1 cellular context compared by ENCODE assay signal in the genomic region with DNA sequence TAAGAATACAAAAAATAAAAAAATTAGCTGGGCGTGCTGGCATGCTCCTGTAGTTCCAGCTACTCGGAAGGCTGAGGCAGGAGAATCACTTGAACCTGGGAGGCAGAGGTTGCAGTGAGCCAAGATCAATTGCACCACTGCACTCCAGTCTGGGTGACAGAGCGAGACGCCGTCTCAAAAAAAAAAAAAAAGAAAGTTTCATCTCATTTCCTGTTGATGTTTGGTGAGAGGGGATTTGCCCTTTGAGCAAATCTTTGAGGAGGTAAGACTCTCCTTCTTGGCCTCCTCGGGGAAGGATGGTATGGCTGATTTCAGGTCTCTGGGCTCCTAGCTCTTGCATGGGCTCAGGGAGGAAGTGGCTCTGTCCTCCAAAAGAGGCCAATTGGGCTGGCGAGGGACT.
TF ChIP-seq lines count a peak whose summit lies in the region.

No MANE protein-coding gene starts in this region.

TF ChIP-seq in K562, 482 proteins besides CTCF, POLR2A, EP300 and RAD21:
- TF ChIP-seq RBM22 (IDR thresholded peaks at IDR 0.05; ENCODE audit: low read depth, low read length, poor library complexity, severe bottlenecking) (no peak), SRSF9 (IDR thresholded peaks at IDR 0.05; ENCODE audit: borderline replicate concordance, low read depth, low read length) (no peak), ZNF124 (CRISPR knock-in tag; IDR thresholded peaks at IDR 0.05) (no peak), CCAR2 (IDR thresholded peaks at IDR 0.05; ENCODE audit: low read depth, low read length) (no peak), KLF1 (tag; IDR thresholded peaks at IDR 0.05) (no peak), JUNB (CRISPR knock-in tag; conservative IDR thresholded peaks at IDR 0.05) (no peak)
- TF ChIP-seq, protein P1, sequence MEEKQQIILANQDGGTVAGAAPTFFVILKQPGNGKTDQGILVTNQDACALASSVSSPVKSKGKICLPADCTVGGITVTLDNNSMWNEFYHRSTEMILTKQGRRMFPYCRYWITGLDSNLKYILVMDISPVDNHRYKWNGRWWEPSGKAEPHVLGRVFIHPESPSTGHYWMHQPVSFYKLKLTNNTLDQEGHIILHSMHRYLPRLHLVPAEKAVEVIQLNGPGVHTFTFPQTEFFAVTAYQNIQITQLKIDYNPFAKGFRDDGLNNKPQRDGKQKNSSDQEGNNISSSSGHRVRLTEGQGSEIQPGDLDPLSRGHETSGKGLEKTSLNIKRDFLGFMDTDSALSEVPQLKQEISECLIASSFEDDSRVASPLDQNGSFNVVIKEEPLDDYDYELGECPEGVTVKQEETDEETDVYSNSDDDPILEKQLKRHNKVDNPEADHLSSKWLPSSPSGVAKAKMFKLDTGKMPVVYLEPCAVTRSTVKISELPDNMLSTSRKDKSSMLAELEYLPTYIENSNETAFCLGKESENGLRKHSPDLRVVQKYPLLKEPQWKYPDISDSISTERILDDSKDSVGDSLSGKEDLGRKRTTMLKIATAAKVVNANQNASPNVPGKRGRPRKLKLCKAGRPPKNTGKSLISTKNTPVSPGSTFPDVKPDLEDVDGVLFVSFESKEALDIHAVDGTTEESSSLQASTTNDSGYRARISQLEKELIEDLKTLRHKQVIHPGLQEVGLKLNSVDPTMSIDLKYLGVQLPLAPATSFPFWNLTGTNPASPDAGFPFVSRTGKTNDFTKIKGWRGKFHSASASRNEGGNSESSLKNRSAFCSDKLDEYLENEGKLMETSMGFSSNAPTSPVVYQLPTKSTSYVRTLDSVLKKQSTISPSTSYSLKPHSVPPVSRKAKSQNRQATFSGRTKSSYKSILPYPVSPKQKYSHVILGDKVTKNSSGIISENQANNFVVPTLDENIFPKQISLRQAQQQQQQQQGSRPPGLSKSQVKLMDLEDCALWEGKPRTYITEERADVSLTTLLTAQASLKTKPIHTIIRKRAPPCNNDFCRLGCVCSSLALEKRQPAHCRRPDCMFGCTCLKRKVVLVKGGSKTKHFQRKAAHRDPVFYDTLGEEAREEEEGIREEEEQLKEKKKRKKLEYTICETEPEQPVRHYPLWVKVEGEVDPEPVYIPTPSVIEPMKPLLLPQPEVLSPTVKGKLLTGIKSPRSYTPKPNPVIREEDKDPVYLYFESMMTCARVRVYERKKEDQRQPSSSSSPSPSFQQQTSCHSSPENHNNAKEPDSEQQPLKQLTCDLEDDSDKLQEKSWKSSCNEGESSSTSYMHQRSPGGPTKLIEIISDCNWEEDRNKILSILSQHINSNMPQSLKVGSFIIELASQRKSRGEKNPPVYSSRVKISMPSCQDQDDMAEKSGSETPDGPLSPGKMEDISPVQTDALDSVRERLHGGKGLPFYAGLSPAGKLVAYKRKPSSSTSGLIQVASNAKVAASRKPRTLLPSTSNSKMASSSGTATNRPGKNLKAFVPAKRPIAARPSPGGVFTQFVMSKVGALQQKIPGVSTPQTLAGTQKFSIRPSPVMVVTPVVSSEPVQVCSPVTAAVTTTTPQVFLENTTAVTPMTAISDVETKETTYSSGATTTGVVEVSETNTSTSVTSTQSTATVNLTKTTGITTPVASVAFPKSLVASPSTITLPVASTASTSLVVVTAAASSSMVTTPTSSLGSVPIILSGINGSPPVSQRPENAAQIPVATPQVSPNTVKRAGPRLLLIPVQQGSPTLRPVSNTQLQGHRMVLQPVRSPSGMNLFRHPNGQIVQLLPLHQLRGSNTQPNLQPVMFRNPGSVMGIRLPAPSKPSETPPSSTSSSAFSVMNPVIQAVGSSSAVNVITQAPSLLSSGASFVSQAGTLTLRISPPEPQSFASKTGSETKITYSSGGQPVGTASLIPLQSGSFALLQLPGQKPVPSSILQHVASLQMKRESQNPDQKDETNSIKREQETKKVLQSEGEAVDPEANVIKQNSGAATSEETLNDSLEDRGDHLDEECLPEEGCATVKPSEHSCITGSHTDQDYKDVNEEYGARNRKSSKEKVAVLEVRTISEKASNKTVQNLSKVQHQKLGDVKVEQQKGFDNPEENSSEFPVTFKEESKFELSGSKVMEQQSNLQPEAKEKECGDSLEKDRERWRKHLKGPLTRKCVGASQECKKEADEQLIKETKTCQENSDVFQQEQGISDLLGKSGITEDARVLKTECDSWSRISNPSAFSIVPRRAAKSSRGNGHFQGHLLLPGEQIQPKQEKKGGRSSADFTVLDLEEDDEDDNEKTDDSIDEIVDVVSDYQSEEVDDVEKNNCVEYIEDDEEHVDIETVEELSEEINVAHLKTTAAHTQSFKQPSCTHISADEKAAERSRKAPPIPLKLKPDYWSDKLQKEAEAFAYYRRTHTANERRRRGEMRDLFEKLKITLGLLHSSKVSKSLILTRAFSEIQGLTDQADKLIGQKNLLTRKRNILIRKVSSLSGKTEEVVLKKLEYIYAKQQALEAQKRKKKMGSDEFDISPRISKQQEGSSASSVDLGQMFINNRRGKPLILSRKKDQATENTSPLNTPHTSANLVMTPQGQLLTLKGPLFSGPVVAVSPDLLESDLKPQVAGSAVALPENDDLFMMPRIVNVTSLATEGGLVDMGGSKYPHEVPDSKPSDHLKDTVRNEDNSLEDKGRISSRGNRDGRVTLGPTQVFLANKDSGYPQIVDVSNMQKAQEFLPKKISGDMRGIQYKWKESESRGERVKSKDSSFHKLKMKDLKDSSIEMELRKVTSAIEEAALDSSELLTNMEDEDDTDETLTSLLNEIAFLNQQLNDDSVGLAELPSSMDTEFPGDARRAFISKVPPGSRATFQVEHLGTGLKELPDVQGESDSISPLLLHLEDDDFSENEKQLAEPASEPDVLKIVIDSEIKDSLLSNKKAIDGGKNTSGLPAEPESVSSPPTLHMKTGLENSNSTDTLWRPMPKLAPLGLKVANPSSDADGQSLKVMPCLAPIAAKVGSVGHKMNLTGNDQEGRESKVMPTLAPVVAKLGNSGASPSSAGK (IDR thresholded peaks at IDR 0.05), result no peak
- TF ChIP-seq, protein P2, sequence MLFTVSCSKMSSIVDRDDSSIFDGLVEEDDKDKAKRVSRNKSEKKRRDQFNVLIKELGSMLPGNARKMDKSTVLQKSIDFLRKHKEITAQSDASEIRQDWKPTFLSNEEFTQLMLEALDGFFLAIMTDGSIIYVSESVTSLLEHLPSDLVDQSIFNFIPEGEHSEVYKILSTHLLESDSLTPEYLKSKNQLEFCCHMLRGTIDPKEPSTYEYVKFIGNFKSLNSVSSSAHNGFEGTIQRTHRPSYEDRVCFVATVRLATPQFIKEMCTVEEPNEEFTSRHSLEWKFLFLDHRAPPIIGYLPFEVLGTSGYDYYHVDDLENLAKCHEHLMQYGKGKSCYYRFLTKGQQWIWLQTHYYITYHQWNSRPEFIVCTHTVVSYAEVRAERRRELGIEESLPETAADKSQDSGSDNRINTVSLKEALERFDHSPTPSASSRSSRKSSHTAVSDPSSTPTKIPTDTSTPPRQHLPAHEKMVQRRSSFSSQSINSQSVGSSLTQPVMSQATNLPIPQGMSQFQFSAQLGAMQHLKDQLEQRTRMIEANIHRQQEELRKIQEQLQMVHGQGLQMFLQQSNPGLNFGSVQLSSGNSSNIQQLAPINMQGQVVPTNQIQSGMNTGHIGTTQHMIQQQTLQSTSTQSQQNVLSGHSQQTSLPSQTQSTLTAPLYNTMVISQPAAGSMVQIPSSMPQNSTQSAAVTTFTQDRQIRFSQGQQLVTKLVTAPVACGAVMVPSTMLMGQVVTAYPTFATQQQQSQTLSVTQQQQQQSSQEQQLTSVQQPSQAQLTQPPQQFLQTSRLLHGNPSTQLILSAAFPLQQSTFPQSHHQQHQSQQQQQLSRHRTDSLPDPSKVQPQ (CRISPR knock-in tag; IDR thresholded peaks at IDR 0.05; ENCODE audit: borderline replicate concordance), result no peak
- TF ChIP-seq, protein P3, sequence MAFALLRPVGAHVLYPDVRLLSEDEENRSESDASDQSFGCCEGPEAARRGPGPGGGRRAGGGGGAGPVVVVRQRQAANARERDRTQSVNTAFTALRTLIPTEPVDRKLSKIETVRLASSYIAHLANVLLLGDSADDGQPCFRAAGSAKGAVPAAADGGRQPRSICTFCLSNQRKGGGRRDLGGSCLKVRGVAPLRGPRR (CRISPR knock-in tag; IDR thresholded peaks at IDR 0.05), result no peak
- TF ChIP-seq, protein P4, sequence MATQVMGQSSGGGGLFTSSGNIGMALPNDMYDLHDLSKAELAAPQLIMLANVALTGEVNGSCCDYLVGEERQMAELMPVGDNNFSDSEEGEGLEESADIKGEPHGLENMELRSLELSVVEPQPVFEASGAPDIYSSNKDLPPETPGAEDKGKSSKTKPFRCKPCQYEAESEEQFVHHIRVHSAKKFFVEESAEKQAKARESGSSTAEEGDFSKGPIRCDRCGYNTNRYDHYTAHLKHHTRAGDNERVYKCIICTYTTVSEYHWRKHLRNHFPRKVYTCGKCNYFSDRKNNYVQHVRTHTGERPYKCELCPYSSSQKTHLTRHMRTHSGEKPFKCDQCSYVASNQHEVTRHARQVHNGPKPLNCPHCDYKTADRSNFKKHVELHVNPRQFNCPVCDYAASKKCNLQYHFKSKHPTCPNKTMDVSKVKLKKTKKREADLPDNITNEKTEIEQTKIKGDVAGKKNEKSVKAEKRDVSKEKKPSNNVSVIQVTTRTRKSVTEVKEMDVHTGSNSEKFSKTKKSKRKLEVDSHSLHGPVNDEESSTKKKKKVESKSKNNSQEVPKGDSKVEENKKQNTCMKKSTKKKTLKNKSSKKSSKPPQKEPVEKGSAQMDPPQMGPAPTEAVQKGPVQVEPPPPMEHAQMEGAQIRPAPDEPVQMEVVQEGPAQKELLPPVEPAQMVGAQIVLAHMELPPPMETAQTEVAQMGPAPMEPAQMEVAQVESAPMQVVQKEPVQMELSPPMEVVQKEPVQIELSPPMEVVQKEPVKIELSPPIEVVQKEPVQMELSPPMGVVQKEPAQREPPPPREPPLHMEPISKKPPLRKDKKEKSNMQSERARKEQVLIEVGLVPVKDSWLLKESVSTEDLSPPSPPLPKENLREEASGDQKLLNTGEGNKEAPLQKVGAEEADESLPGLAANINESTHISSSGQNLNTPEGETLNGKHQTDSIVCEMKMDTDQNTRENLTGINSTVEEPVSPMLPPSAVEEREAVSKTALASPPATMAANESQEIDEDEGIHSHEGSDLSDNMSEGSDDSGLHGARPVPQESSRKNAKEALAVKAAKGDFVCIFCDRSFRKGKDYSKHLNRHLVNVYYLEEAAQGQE (CRISPR knock-in tag; IDR thresholded peaks at IDR 0.05; ENCODE audit: low read depth), result no peak
TF ChIP-seq in K562: peak in this region for 0.
